ENCODE assay signal across 1 cellular context in the genomic region with DNA sequence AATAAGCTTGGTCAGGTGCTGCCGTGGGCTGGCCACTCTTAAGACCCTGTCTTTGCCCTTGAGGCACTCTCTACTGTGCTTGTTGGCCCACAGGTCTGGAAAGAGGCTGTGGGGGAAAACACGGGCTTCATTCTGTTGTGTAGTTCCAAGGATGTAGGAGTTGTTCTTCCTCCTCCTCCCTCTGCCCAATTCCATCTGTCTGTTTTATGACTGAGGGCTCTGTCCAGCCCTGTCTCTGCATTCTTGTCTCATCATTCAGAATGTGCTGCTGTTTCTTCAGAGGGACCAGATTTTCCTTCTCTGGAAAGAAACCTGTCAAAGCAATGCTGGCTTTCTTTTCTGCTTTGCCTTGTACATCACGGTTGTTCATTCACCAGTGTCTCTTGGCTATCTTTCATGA.
TF ChIP-seq lines count a peak whose summit lies in the region.

No MANE protein-coding gene starts in this region.

TF ChIP-seq in IMR-90, 13 proteins besides CTCF, POLR2A, EP300 and RAD21 (continued from another document):
- no peak for TF ChIP-seq FOS (IDR thresholded peaks at IDR 0.05; ENCODE audit: low read depth, low read length)
- no peak for TF ChIP-seq MAFK (IDR thresholded peaks at IDR 0.05; ENCODE audit: low read depth, low read length)
- no peak for TF ChIP-seq MXI1 (IDR thresholded peaks at IDR 0.05; ENCODE audit: borderline replicate concordance, low read depth, low read length)
- TF ChIP-seq USF2 (IDR thresholded peaks at IDR 0.05; ENCODE audit: low read depth, low read length), result no peak
- no peak for TF ChIP-seq SMC3 (IDR thresholded peaks at IDR 0.05; ENCODE audit: low read depth, low read length)
- TF ChIP-seq RCOR1 (IDR thresholded peaks at IDR 0.05; ENCODE audit: insufficient replicate concordance, low read length), result no peak
- TF ChIP-seq MAZ (IDR thresholded peaks at IDR 0.05; ENCODE audit: borderline replicate concordance, low read depth, low read length), result no peak
